Comparison of ENCODE assay signal across 14 cellular contexts in genomic region chr5:76709762-76710161, GRCh38. TPM values are rescaled to one million over a fixed set of nuclear protein-coding genes. Genes with fewer than 3 reads are reported as not detected.
A peak's percentile ranks its signal among the peaks of the same experiment; 100 is the strongest.
DNase-seq lines count a peak whose midpoint lies in the region; ATAC-seq and TF ChIP-seq lines count a peak whose summit lies in the region.
"Had no signal": no experiment of that assay in that cellular context is flagged by ENCODE, and none has a peak within 500 bp of the region (broad histone marks: within the 10 kb centered on the region; RNA-seq: fewer than 3 reads in every experiment).

No MANE protein-coding gene starts in this region.

- H3K4me2 ChIP-seq in mammary epithelial cell (ENCODE audit: insufficient read depth, low read depth, low read length): peak overlapping the region; percentile 69
- H3K4me2 ChIP-seq: neural progenitor cell had no signal

- TF ChIP-seq CTCF in mammary epithelial cell (conservative IDR thresholded peaks at IDR 0.05 in 1 of 2, IDR thresholded peaks at IDR 0.05 in 1 of 2; ENCODE audit: extremely low read depth in 1 of 2, insufficient read depth in 1 of 2, low read depth in 1 of 2, low read length in 2 of 2): no peak

- H2AFZ ChIP-seq in mammary epithelial cell (ENCODE audit: low read depth, low read length): no peak overlapping the region
- H2AFZ ChIP-seq: neural progenitor cell had no signal

- ATAC-seq in GM21529 (IDR thresholded peaks at IDR 0.05; ENCODE audit: unreplicated experiment) (no peak), Right ventricle myocardium superior (ENCODE audit: poor library complexity) (no peak)

- H3K4me1 ChIP-seq in mammary epithelial cell (ENCODE audit: insufficient read depth, low read length): peaks cover 22% of the 10 kb centered on the region

- CTCF ChIA-PET in mammary epithelial cell (lab: Charles Lee; ENCODE audit: low non-redundant PET): no interaction called here

- TF ChIP-seq RAD21 in Ishikawa (IDR thresholded peaks at IDR 0.05; ENCODE audit: low read depth): no peak

- no peaks in the 10 kb centered on the region for H3K9me3 ChIP-seq in mammary epithelial cell (replicated peaks; ENCODE audit: insufficient read depth, low read length)

- no peak for TF ChIP-seq EP300 in Ishikawa (IDR thresholded peaks at IDR 0.05; ENCODE audit: borderline replicate concordance)

- H4K20me1 ChIP-seq in mammary epithelial cell (ENCODE audit: insufficient read depth, low read length): no peaks in the 10 kb centered on the region

- H3K27me3 ChIP-seq in mammary epithelial cell (ENCODE audit: insufficient read depth, low read length): no peaks in the 10 kb centered on the region

- H3K27ac ChIP-seq in mammary epithelial cell (ENCODE audit: insufficient read depth, low read depth, low read length): peak overlapping the region; percentile 96
- H3K27ac ChIP-seq: neural progenitor cell had no signal

- no peak overlapping the region for H3K4me3 ChIP-seq in mammary epithelial cell (replicated peaks in 1 of 3; ENCODE audit: insufficient read depth in 1 of 3, low read depth in 2 of 3, low read length in 3 of 3)
- H3K4me3 ChIP-seq: neural progenitor cell had no signal

- in situ Hi-C loops in mammary epithelial cell (cut with MboI; ENCODE audit: low sequenced_read_pairs in 2 of 2): loop anchor here in 1 of 2 donors (10.0 kb wide), 1 partner anchor 55 kb away; no protein-coding TSS in a partner anchor

- intact Hi-C loops in mammary epithelial cell (cut with micrococcal nuclease): loop anchor here (2.0 kb wide), 1 partner anchor 109 kb away; the partner anchor contains the start of gene F2RL1
- intact Hi-C loops in Right ventricle myocardium superior (cut with DNase I): no loop called here

- H3K9ac ChIP-seq in mammary epithelial cell (ENCODE audit: insufficient read depth, low read length): no peak overlapping the region
- H3K9ac ChIP-seq: neural progenitor cell had no signal

- no TSS peak for BruUV-seq in mammary epithelial cell (replicated peaks; lab: Mats Ljungman, UMichigan)

- DNase-seq in AG08395 (ENCODE audit: low spot score): peak; percentile 54
- DNase-seq in mammary epithelial cell: peak; percentile 69
- DNase-seq in kidney tubule cell (ENCODE audit: low spot score): peak; percentile 58
- no peak for DNase-seq in ureter (ENCODE audit: low spot score)
- no peak for DNase-seq in Right ventricle myocardium superior
- no peak for DNase-seq in cerebellar cortex (ENCODE audit: low spot score)
- DNase-seq: ACHN; activated CD4-positive, CD25-positive, alpha-beta regulatory T cell treated with anti-CD3 and anti-CD28 coated beads, Interleukin-2, amount 50 U/mL, for 72 hours; activated CD8-positive, alpha-beta memory T cell treated with anti-CD3 and anti-CD28 coated beads, Interleukin-2, amount 50 U/mL, for 4 hours; erythroblast; small intestine had no signal

- H3K36me3 ChIP-seq in mammary epithelial cell (ENCODE audit: insufficient read depth, low read length): no peaks in the 10 kb centered on the region
- H3K36me3 ChIP-seq: neural progenitor cell had no signal

- no peaks in the 10 kb centered on the region for H3K79me2 ChIP-seq in mammary epithelial cell (ENCODE audit: insufficient read depth, low read length)

- dilution Hi-C loops in mammary epithelial cell (cut with HindIII; ENCODE audit: low sequenced_read_pairs): loop anchor here (5.0 kb wide), 1 partner anchor 68 kb away; no protein-coding TSS in a partner anchor

- 0% methylated on average over 2 of the region's 2 CpGs for WGBS in mammary epithelial cell (ENCODE audit: low coverage, missing lambda C conversion rate)

TF ChIP-seq in Ishikawa, 13 proteins besides CTCF, POLR2A, EP300 and RAD21:
- TF ChIP-seq FOXM1 (IDR thresholded peaks at IDR 0.05; ENCODE audit: borderline replicate concordance, low read depth) (no peak), TCF12 (IDR thresholded peaks at IDR 0.05; ENCODE audit: low read depth) (no peak), TEAD4 (IDR thresholded peaks at IDR 0.05) (peak; percentile 63)

RNA-seq across cellular contexts. Expression of gene F2R, which starts 6.2 kb away (rescaled TPM):
- 10 to 100 TPM; 30.7 to 81.4 TPM for total RNA-seq in mammary epithelial cell
- 46.2 TPM for polyA plus RNA-seq in mammary epithelial cell
- 47.2 TPM for polyA minus RNA-seq in mammary epithelial cell
- total RNA-seq in ureter: 4.7 TPM
- total RNA-seq in Right ventricle myocardium superior: 5.3 TPM

Comparison
In these comparisons a context has a peak if more than half of its experiments do, and no peak if none do; other contexts are left out.
1. DNase-seq: peak in AG08395 (single experiment), mammary epithelial cell (single experiment) and kidney tubule cell (single experiment); none in ureter (single experiment), Right ventricle myocardium superior (single experiment) and cerebellar cortex (single experiment).